Comparison of ENCODE assay signal across 9 cellular contexts in genomic region chr22:42369250-42370041, GRCh38.
DNase-seq lines count a peak whose midpoint lies in the region; ATAC-seq, FAIRE-seq and TF ChIP-seq lines count a peak whose summit lies in the region.
"Had no signal": no experiment of that assay in that cellular context is flagged by ENCODE, and none has a peak within 500 bp of the region (broad histone marks: within the 10 kb centered on the region; RNA-seq: fewer than 3 reads in every experiment).

No MANE protein-coding gene starts in this region.

- H3K9me3 ChIP-seq in HepG2 (ENCODE audit: low read length): no peaks in the 10 kb centered on the region

- H3K36me3 ChIP-seq in BJ (ENCODE audit: control insufficient read depth, insufficient read depth, low read length) (no peaks in the 10 kb centered on the region), HepG2 (replicated peaks in 1 of 2; ENCODE audit: control insufficient read depth in 1 of 2, insufficient read depth in 2 of 2, low read length in 2 of 2) (no peaks in the 10 kb centered on the region)

- H3K79me2 ChIP-seq in HepG2 (ENCODE audit: insufficient read depth, low read length): no peaks in the 10 kb centered on the region

- in situ Hi-C loops in HepG2 (cut with HindIII; ENCODE audit: extremely low pct_ligation_motif_present, low pct_unique_long_range_greater_than_20kb): no loop called here

- H4K20me1 ChIP-seq in HepG2 (ENCODE audit: insufficient read depth, low read length): no peaks in the 10 kb centered on the region

- H3K9ac ChIP-seq in HepG2 (ENCODE audit: insufficient read depth, low read depth, low read length): peak overlapping the region; percentile 49; the same call in 1 of the 2 replicates

- TF ChIP-seq EP300 in HepG2 (IDR thresholded peaks at IDR 0.05; ENCODE audit: low read depth in 2 of 2, low read length in 2 of 2) (no peak), HepG2 (CRISPR knock-in tag; IDR thresholded peaks at IDR 0.05; ENCODE audit: borderline replicate concordance) (no peak)

- peaks cover 22% of the 10 kb centered on the region for H3K4me1 ChIP-seq in HepG2 (ENCODE audit: insufficient read depth, low read length)

- ATAC-seq in HG03432 (IDR thresholded peaks at IDR 0.05; ENCODE audit: unreplicated experiment) (peak; percentile 87), HepG2 (peak; percentile 96)

- WGBS in HepG2 (ENCODE audit: low lambda C conversion rate): 3% methylated on average over 20 of the region's 42 CpGs

- peak overlapping the region; percentile 100 for H3K4me2 ChIP-seq in HepG2 (ENCODE audit: low read depth, low read length)

- BruUV-seq in HepG2 (replicated peaks; lab: Mats Ljungman, UMichigan): TSS peak; percentile 83

- no peak for TF ChIP-seq RAD21 in HepG2 (CRISPR knock-in tag; IDR thresholded peaks at IDR 0.05)

- POLR2A ChIA-PET in BJ (lab: Charles Lee): interaction anchor here (0.6 to 0.7 kb wide), 2 partner anchors 15 to 94 kb away, joined by 3 to 4 read pairs; no protein-coding TSS in a partner anchor
- POLR2A ChIA-PET in HepG2 (lab: Yijun Ruan, JAX): interaction anchor here (0.6 to 0.9 kb wide), 3 partner anchors 63 to 279 kb away, joined by 3 to 5 read pairs (median 3); partner anchors contain the start of genes NDUFA6 and NFAM1

- intact Hi-C loops in HepG2 (cut with micrococcal nuclease; ENCODE audit: unreplicated experiment): loop anchor here (5.0 kb wide), 1 partner anchor 68 kb away; no protein-coding TSS in a partner anchor

- DNase-seq in BJ (ENCODE audit: low read depth): peak; percentile 58
- peak; percentile 99 for DNase-seq in GM19238 (ENCODE audit: insufficient read length, low spot score)
- DNase-seq in NCI-H524 (lab: John Stamatoyannopoulos, UW): peak; percentile 83 to 95
- peak; percentile 62 to 81 for DNase-seq in activated CD4-positive, alpha-beta T cell treated with anti-CD3 and anti-CD28 coated beads, Interleukin-2, amount 50 U/mL, for 24 hours (ENCODE audit: low read depth in 1 of 2, low spot score in 1 of 2)
- peak; percentile 70 to 86 for DNase-seq in dermis microvascular lymphatic vessel endothelial cell (ENCODE audit: low read depth in 2 of 2)
- peak; percentile 94 for DNase-seq in HepG2 (ENCODE audit: low spot score)
- DNase-seq in stimulated activated CD4-positive, alpha-beta T cell treated with anti-CD3 and anti-CD28 coated beads, Interleukin-2, amount 100 ng/mL, for 4 hours (ENCODE audit: low read depth): peak; percentile 77

- TF ChIP-seq CTCF in BJ (IDR thresholded peaks at IDR 0.05; ENCODE audit: insufficient read depth, low read depth, low read length) (no peak), HepG2 (CRISPR knock-in tag; IDR thresholded peaks at IDR 0.05) (no peak)

- peak overlapping the region; percentile 83 for H2AFZ ChIP-seq in HepG2 (ENCODE audit: low read length)

- H3K27me3 ChIP-seq in BJ (ENCODE audit: control insufficient read depth, insufficient read depth, low read length): peaks cover 25% of the 10 kb centered on the region
- peaks cover 13 to 39% of the 10 kb centered on the region in 2 experiments; a peak in 4 of 5 replicates for H3K27me3 ChIP-seq in HepG2 (ENCODE audit: control insufficient read depth in 1 of 2, insufficient read depth in 2 of 2, low read length in 2 of 2)

- H3K4me3 ChIP-seq in BJ (ENCODE audit: low read depth, low read length) (peak overlapping the region; percentile 53), HepG2 (replicated peaks in 1 of 3; ENCODE audit: insufficient read depth in 1 of 3, low read depth in 2 of 3, low read length in 3 of 3) (peak overlapping the region; percentile 53 to 75 (median 66))

- no peak overlapping the region for H3K27ac ChIP-seq in HepG2 (ENCODE audit: extremely low read length, insufficient read depth, low read length)

- peak; percentile 94 for FAIRE-seq in HepG2 (lab: Jason Lieb, UNC)
- FAIRE-seq: colon had no signal

- CTCF ChIA-PET in BJ (lab: Yijun Ruan, JAX): interaction anchor here (0.9 to 1.1 kb wide), 2 partner anchors 21 to 25 kb away, joined by 3 to 5 read pairs; no protein-coding TSS in a partner anchor
- CTCF ChIA-PET in HepG2 (lab: Yijun Ruan, JAX; ENCODE audit: low intra/inter-chr PET ratio, low total read pairs): no interaction called here

- TF ChIP-seq POLR2A in HepG2 (IDR thresholded peaks at IDR 0.05; ENCODE audit: insufficient read depth in 1 of 2, low read depth in 2 of 2, low read length in 2 of 2): peak; percentile 36 to 66; a peak in 3 of 4 replicates

TF ChIP-seq in HepG2, 621 proteins besides CTCF, POLR2A, EP300 and RAD21 (continues in another document):
- TF ChIP-seq, protein P1, sequence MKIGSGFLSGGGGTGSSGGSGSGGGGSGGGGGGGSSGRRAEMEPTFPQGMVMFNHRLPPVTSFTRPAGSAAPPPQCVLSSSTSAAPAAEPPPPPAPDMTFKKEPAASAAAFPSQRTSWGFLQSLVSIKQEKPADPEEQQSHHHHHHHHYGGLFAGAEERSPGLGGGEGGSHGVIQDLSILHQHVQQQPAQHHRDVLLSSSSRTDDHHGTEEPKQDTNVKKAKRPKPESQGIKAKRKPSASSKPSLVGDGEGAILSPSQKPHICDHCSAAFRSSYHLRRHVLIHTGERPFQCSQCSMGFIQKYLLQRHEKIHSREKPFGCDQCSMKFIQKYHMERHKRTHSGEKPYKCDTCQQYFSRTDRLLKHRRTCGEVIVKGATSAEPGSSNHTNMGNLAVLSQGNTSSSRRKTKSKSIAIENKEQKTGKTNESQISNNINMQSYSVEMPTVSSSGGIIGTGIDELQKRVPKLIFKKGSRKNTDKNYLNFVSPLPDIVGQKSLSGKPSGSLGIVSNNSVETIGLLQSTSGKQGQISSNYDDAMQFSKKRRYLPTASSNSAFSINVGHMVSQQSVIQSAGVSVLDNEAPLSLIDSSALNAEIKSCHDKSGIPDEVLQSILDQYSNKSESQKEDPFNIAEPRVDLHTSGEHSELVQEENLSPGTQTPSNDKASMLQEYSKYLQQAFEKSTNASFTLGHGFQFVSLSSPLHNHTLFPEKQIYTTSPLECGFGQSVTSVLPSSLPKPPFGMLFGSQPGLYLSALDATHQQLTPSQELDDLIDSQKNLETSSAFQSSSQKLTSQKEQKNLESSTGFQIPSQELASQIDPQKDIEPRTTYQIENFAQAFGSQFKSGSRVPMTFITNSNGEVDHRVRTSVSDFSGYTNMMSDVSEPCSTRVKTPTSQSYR (CRISPR knock-in tag; IDR thresholded peaks at IDR 0.05; ENCODE audit: borderline replicate concordance): no peak
- TF ChIP-seq KDM4B (CRISPR knock-in tag; IDR thresholded peaks at IDR 0.05) (no peak), ZSCAN25 (CRISPR knock-in tag; IDR thresholded peaks at IDR 0.05) (peak; percentile 46; the same call in 1 of the 2 replicates), ONECUT2 (CRISPR knock-in tag; IDR thresholded peaks at IDR 0.05) (no peak), KMT2B (CRISPR knock-in tag; IDR thresholded peaks at IDR 0.05) (no peak), ZNF232 (CRISPR knock-in tag; IDR thresholded peaks at IDR 0.05; ENCODE audit: borderline replicate concordance) (no peak), ETV5 (CRISPR knock-in tag; IDR thresholded peaks at IDR 0.05; ENCODE audit: borderline replicate concordance) (peak; percentile 26; the same call in 1 of the 2 replicates), ZNF773 (CRISPR knock-in tag; IDR thresholded peaks at IDR 0.05; ENCODE audit: borderline replicate concordance) (0 out of 2 replicates have a peak, but pooled peaks have one; percentile 24), REPIN1 (CRISPR knock-in tag; IDR thresholded peaks at IDR 0.05; ENCODE audit: borderline replicate concordance, low read depth) (no peak), POLR2AphosphoS5 (IDR thresholded peaks at IDR 0.05; ENCODE audit: low read depth, low read length) (peak; percentile 67), GABPA (IDR thresholded peaks at IDR 0.05; ENCODE audit: low read depth, low read length) (peak; percentile 17; the same call in 1 of the 2 replicates), GABPA (CRISPR knock-in tag; IDR thresholded peaks at IDR 0.05; ENCODE audit: low read depth) (no peak), HNF4A (CRISPR knock-in tag; IDR thresholded peaks at IDR 0.05) (0 out of 2 replicates have a peak, but pooled peaks have one; percentile 19), BORCS8-MEF2B (CRISPR knock-in tag; IDR thresholded peaks at IDR 0.05) (no peak), KAT8 (CRISPR knock-in tag; IDR thresholded peaks at IDR 0.05) (0 out of 2 replicates have a peak, but pooled peaks have one; percentile 28), ZNF562 (CRISPR knock-in tag; IDR thresholded peaks at IDR 0.05; ENCODE audit: borderline replicate concordance) (no peak)
- TF ChIP-seq, protein P2, sequence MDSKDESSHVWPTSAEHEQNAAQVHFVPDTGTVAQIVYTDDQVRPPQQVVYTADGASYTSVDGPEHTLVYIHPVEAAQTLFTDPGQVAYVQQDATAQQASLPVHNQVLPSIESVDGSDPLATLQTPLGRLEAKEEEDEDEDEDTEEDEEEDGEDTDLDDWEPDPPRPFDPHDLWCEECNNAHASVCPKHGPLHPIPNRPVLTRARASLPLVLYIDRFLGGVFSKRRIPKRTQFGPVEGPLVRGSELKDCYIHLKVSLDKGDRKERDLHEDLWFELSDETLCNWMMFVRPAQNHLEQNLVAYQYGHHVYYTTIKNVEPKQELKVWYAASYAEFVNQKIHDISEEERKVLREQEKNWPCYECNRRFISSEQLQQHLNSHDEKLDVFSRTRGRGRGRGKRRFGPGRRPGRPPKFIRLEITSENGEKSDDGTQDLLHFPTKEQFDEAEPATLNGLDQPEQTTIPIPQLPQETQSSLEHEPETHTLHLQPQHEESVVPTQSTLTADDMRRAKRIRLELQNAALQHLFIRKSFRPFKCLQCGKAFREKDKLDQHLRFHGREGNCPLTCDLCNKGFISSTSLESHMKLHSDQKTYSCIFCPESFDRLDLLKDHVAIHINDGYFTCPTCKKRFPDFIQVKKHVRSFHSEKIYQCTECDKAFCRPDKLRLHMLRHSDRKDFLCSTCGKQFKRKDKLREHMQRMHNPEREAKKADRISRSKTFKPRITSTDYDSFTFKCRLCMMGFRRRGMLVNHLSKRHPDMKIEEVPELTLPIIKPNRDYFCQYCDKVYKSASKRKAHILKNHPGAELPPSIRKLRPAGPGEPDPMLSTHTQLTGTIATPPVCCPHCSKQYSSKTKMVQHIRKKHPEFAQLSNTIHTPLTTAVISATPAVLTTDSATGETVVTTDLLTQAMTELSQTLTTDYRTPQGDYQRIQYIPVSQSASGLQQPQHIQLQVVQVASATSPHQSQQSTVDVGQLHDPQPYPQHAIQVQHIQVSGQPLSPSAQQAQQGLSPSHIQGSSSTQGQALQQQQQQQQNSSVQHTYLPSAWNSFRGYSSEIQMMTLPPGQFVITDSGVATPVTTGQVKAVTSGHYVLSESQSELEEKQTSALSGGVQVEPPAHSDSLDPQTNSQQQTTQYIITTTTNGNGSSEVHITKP (CRISPR knock-in tag; IDR thresholded peaks at IDR 0.05; ENCODE audit: low read depth): peak; percentile 90
